ENCODE assay signal across 1 cellular context in the genomic region with DNA sequence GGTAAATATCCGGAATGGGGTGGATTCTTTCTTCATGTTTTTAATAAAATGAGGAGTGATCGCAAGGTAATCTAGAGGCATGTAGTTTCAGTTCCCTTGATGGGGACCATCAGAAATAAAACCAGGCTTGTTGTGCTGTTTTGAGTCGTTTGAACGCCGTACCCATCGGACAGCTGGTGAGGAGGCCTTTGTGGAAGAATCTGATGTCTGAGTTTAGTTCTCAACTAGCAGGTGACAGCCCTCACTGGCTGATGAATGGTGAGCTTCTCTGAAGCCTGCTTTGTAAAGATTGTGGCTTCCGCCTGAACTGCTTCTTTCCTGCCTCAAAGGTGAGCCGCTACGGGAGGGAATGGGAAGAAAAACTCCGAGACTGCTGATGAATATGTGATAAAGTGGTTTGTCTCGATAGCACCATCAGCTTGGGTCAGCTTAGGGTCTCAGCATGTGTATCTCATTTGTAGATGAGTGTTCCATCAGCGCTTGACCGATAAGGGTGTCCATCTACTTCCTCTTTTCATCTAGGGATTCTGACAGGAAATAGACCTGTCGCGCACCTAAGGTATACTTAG.
TF ChIP-seq lines count a peak whose summit lies in the region.

No MANE protein-coding gene starts in this region.

TF ChIP-seq in K562, 482 proteins besides CTCF, POLR2A, EP300 and RAD21 (continued from another document and continues in another):
- TF ChIP-seq CREB3L1 (IDR thresholded peaks at IDR 0.05; ENCODE audit: borderline replicate concordance, low read depth) (peak; percentile 13; the same call in 1 of the 2 replicates), RFX5 (IDR thresholded peaks at IDR 0.05; ENCODE audit: low read depth, low read length) (no peak), KLF10 (CRISPR knock-in tag; IDR thresholded peaks at IDR 0.05) (no peak), BRD4 (IDR thresholded peaks at IDR 0.05) (no peak), ZNF217 (CRISPR knock-in tag; IDR thresholded peaks at IDR 0.05) (no peak), SMARCE1 (IDR thresholded peaks at IDR 0.05) (peak; percentile 93), ZNF431 (CRISPR knock-in tag; IDR thresholded peaks at IDR 0.05) (no peak; the same call in 1 of the 2 replicates), KLF13 (tag; IDR thresholded peaks at IDR 0.05; ENCODE audit: borderline replicate concordance, low read depth) (no peak), TAF1 (IDR thresholded peaks at IDR 0.05; ENCODE audit: control insufficient read depth, extremely low read depth, insufficient read depth, low read length, severe bottlenecking) (peak; percentile 27), TEAD2 (tag; IDR thresholded peaks at IDR 0.05) (no peak), XRCC5 (IDR thresholded peaks at IDR 0.05; ENCODE audit: low read depth, low read length) (no peak), ELK1 (CRISPR knock-in tag; IDR thresholded peaks at IDR 0.05) (no peak), MED1 (CRISPR knock-in tag; IDR thresholded peaks at IDR 0.05; ENCODE audit: borderline replicate concordance) (no peak), NFXL1 (CRISPR knock-in tag; IDR thresholded peaks at IDR 0.05) (no peak), ZNF785 (CRISPR knock-in tag; IDR thresholded peaks at IDR 0.05) (no peak), LEF1 (IDR thresholded peaks at IDR 0.05) (0 out of 2 replicates have a peak, but pooled peaks have one; percentile 50), POLR2G (IDR thresholded peaks at IDR 0.05; ENCODE audit: low read depth, low read length) (no peak), PPARD (CRISPR knock-in tag; IDR thresholded peaks at IDR 0.05) (no peak), E2F1 (CRISPR knock-in tag; IDR thresholded peaks at IDR 0.05) (no peak; the same call in 1 of the 2 replicates), ZNF324 (CRISPR knock-in tag; IDR thresholded peaks at IDR 0.05) (no peak), PKNOX1 (IDR thresholded peaks at IDR 0.05) (peak; percentile 81), ZNF830 (CRISPR knock-in tag; IDR thresholded peaks at IDR 0.05) (no peak), HOXB6 (CRISPR knock-in tag; IDR thresholded peaks at IDR 0.05; ENCODE audit: borderline replicate concordance) (no peak), ZNF740 (CRISPR knock-in tag; IDR thresholded peaks at IDR 0.05) (no peak; the same call in 1 of the 2 replicates), ZNF740 (tag; IDR thresholded peaks at IDR 0.05) (no peak), STAT5B (CRISPR knock-in tag; IDR thresholded peaks at IDR 0.05) (no peak), ZBTB1 (CRISPR knock-in tag; IDR thresholded peaks at IDR 0.05; ENCODE audit: borderline replicate concordance, low read depth) (peak; percentile 60; the same call in 1 of the 2 replicates), L3MBTL2 (IDR thresholded peaks at IDR 0.05) (no peak), MCM7 (IDR thresholded peaks at IDR 0.05) (no peak), TSC22D4 (tag; IDR thresholded peaks at IDR 0.05) (no peak), PTRF (tag; IDR thresholded peaks at IDR 0.05) (no peak), ZNF695 (CRISPR knock-in tag; IDR thresholded peaks at IDR 0.05) (no peak), ARHGAP35 (IDR thresholded peaks at IDR 0.05; ENCODE audit: partially characterized antibody) (no peak), NCOA2 (IDR thresholded peaks at IDR 0.05; ENCODE audit: partially characterized antibody in 2 of 2) (no peak), BRF1 (IDR thresholded peaks at IDR 0.05; ENCODE audit: borderline replicate concordance, extremely low read depth, insufficient read length) (no peak), HSF4 (CRISPR knock-in tag; IDR thresholded peaks at IDR 0.05; ENCODE audit: borderline replicate concordance) (no peak), POLR3A (IDR thresholded peaks at IDR 0.05; ENCODE audit: borderline replicate concordance, extremely low read depth, insufficient read depth, insufficient read length) (no peak), ZNF24 (IDR thresholded peaks at IDR 0.05) (no peak), ZNF445 (CRISPR knock-in tag; IDR thresholded peaks at IDR 0.05; ENCODE audit: low read depth) (no peak), KLF16 (IDR thresholded peaks at IDR 0.05) (peak; percentile 90), RFX7 (CRISPR knock-in tag; IDR thresholded peaks at IDR 0.05) (no peak), GATAD2A (IDR thresholded peaks at IDR 0.05) (0 out of 2 replicates have a peak, but pooled peaks have one; percentile 17), JUND (IDR thresholded peaks at IDR 0.05; ENCODE audit: borderline replicate concordance, low read depth, low read length) (peak; percentile 47; the same call in 1 of the 2 replicates), JUND (tag; IDR thresholded peaks at IDR 0.05; ENCODE audit: borderline replicate concordance, low read depth, low read length) (peak; percentile 69; the same call in 2 of the 3 replicates), ZC3H4 (CRISPR knock-in tag; IDR thresholded peaks at IDR 0.05; ENCODE audit: borderline replicate concordance) (no peak), RBM17 (IDR thresholded peaks at IDR 0.05; ENCODE audit: borderline replicate concordance, low read depth, low read length) (no peak), TAL1 (IDR thresholded peaks at IDR 0.05) (peak; percentile 90), ZNF121 (CRISPR knock-in tag; conservative IDR thresholded peaks at IDR 0.05) (no peak), ZNF12 (CRISPR knock-in tag; IDR thresholded peaks at IDR 0.05) (no peak), ZNF311 (CRISPR knock-in tag; IDR thresholded peaks at IDR 0.05) (no peak), DMBX1 (CRISPR knock-in tag; IDR thresholded peaks at IDR 0.05; ENCODE audit: borderline replicate concordance) (no peak), MCM5 (IDR thresholded peaks at IDR 0.05; ENCODE audit: low read depth) (no peak), MBD2 (IDR thresholded peaks at IDR 0.05; ENCODE audit: borderline replicate concordance, low read depth) (no peak; the same call in 1 of the 2 replicates), GABPA (tag; conservative IDR thresholded peaks at IDR 0.05; ENCODE audit: low read depth) (peak; percentile 40; the same call in 1 of the 2 replicates), CBX8 (IDR thresholded peaks at IDR 0.05; ENCODE audit: borderline replicate concordance, extremely low read depth, low read depth, low read length, poor library complexity, severe bottlenecking) (no peak), ZNF316 (IDR thresholded peaks at IDR 0.05) (no peak)
- TF ChIP-seq, protein P1, sequence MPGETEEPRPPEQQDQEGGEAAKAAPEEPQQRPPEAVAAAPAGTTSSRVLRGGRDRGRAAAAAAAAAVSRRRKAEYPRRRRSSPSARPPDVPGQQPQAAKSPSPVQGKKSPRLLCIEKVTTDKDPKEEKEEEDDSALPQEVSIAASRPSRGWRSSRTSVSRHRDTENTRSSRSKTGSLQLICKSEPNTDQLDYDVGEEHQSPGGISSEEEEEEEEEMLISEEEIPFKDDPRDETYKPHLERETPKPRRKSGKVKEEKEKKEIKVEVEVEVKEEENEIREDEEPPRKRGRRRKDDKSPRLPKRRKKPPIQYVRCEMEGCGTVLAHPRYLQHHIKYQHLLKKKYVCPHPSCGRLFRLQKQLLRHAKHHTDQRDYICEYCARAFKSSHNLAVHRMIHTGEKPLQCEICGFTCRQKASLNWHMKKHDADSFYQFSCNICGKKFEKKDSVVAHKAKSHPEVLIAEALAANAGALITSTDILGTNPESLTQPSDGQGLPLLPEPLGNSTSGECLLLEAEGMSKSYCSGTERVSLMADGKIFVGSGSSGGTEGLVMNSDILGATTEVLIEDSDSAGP (CRISPR knock-in tag; IDR thresholded peaks at IDR 0.05) = no peak
- TF ChIP-seq, protein P2, sequence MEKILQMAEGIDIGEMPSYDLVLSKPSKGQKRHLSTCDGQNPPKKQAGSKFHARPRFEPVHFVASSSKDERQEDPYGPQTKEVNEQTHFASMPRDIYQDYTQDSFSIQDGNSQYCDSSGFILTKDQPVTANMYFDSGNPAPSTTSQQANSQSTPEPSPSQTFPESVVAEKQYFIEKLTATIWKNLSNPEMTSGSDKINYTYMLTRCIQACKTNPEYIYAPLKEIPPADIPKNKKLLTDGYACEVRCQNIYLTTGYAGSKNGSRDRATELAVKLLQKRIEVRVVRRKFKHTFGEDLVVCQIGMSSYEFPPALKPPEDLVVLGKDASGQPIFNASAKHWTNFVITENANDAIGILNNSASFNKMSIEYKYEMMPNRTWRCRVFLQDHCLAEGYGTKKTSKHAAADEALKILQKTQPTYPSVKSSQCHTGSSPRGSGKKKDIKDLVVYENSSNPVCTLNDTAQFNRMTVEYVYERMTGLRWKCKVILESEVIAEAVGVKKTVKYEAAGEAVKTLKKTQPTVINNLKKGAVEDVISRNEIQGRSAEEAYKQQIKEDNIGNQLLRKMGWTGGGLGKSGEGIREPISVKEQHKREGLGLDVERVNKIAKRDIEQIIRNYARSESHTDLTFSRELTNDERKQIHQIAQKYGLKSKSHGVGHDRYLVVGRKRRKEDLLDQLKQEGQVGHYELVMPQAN (IDR thresholded peaks at IDR 0.05; ENCODE audit: borderline replicate concordance) = no peak
- TF ChIP-seq, protein P3, sequence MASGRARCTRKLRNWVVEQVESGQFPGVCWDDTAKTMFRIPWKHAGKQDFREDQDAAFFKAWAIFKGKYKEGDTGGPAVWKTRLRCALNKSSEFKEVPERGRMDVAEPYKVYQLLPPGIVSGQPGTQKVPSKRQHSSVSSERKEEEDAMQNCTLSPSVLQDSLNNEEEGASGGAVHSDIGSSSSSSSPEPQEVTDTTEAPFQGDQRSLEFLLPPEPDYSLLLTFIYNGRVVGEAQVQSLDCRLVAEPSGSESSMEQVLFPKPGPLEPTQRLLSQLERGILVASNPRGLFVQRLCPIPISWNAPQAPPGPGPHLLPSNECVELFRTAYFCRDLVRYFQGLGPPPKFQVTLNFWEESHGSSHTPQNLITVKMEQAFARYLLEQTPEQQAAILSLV (tag; IDR thresholded peaks at IDR 0.05) = no peak
- TF ChIP-seq, protein P4, sequence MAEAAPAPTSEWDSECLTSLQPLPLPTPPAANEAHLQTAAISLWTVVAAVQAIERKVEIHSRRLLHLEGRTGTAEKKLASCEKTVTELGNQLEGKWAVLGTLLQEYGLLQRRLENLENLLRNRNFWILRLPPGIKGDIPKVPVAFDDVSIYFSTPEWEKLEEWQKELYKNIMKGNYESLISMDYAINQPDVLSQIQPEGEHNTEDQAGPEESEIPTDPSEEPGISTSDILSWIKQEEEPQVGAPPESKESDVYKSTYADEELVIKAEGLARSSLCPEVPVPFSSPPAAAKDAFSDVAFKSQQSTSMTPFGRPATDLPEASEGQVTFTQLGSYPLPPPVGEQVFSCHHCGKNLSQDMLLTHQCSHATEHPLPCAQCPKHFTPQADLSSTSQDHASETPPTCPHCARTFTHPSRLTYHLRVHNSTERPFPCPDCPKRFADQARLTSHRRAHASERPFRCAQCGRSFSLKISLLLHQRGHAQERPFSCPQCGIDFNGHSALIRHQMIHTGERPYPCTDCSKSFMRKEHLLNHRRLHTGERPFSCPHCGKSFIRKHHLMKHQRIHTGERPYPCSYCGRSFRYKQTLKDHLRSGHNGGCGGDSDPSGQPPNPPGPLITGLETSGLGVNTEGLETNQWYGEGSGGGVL (CRISPR knock-in tag; IDR thresholded peaks at IDR 0.05) = no peak
